In genomic region chr2:238286551-238286950, GRCh38 we compare ENCODE assay signal across 8 cellular contexts. TPM values are rescaled to one million over a fixed set of nuclear protein-coding genes. Genes with fewer than 3 reads are reported as not detected.
DNase-seq lines count a peak whose midpoint lies in the region; ATAC-seq, FAIRE-seq and TF ChIP-seq lines count a peak whose summit lies in the region.

No MANE protein-coding gene starts in this region.

- H3K36me3 ChIP-seq in HUES64 (ENCODE audit: insufficient read depth, low read length), result no peaks in the 10 kb centered on the region
- H3K36me3 ChIP-seq in ascending aorta, result no peaks in the 10 kb centered on the region
- H3K36me3 ChIP-seq in keratinocyte (ENCODE audit: control insufficient read depth in 2 of 2, extremely low read depth in 1 of 2, insufficient read depth in 2 of 2, low read length in 2 of 2), result peaks cover 0 to 5% of the 10 kb centered on the region in 2 experiments
- H3K36me3 ChIP-seq in subcutaneous abdominal adipose tissue (ENCODE audit: control insufficient read depth in 5 of 5, insufficient read depth in 5 of 5, low read length in 5 of 5), result no peaks in the 10 kb centered on the region

- H3K79me2 ChIP-seq in keratinocyte (ENCODE audit: control insufficient read depth, insufficient read depth, low read length), result peaks cover 19% of the 10 kb centered on the region

- H3K27ac ChIP-seq in HUES64 (ENCODE audit: low read depth, low read length) (peak overlapping the region; percentile 83; the same call in 1 of the 2 replicates), ascending aorta (peak overlapping the region; percentile 96 to 97), keratinocyte (ENCODE audit: control insufficient read depth, insufficient read depth, low read length) (peak overlapping the region; percentile 98), subcutaneous abdominal adipose tissue (ENCODE audit: low read depth, low read length) (peak overlapping the region; percentile 97)

- dilution Hi-C loops in keratinocyte (cut with MboI; ENCODE audit: extremely low pct_ligation_motif_present, low sequenced_read_pairs), result no loop called here

- H3K4me1 ChIP-seq in HUES64 (ENCODE audit: insufficient read depth, low read length), result peaks cover 37% of the 10 kb centered on the region
- peaks cover 18 to 36% of the 10 kb centered on the region in 2 donors for H3K4me1 ChIP-seq in ascending aorta
- H3K4me1 ChIP-seq in keratinocyte (ENCODE audit: control insufficient read depth, extremely low read depth, insufficient read depth, low read length), result peaks cover 54% of the 10 kb centered on the region
- H3K4me1 ChIP-seq in subcutaneous abdominal adipose tissue (ENCODE audit: control insufficient read depth in 5 of 5, insufficient read depth in 5 of 5, low read length in 5 of 5), result peaks cover 16 to 65% (median 60%) of the 10 kb centered on the region in 5 donors

- H3K27me3 ChIP-seq in HUES64 (ENCODE audit: insufficient read depth, low read length) (peaks cover 8% of the 10 kb centered on the region; the same call in 1 of the 2 replicates), ascending aorta (no peaks in the 10 kb centered on the region), keratinocyte (ENCODE audit: control insufficient read depth, extremely low read depth, insufficient read depth, low read length) (no peaks in the 10 kb centered on the region), subcutaneous abdominal adipose tissue (ENCODE audit: control insufficient read depth in 5 of 5, insufficient read depth in 4 of 5, low read length in 5 of 5) (no peaks in the 10 kb centered on the region)

- FAIRE-seq in keratinocyte (lab: Jason Lieb, UNC) (peak; percentile 48), frontal cortex (lab: Jason Lieb, UNC) (no peak)

- 92% methylated on average over 7 of the region's 7 CpGs for WGBS in HUES64

- H3K27me3 Mint-ChIP-seq in stimulated activated naive B cell treated with anti-CD40 and anti-IgM and Interleukin-4, amounts not matched to agents 10 μg/mL and 1 μg/mL and 100 μg/mL, for 72 hours, result no peaks in the 10 kb centered on the region

- H3K4me3 ChIP-seq in HUES64 (ENCODE audit: low read length), result no peak overlapping the region
- H3K4me3 ChIP-seq in ascending aorta, result peak overlapping the region; percentile 75 to 86
- H3K4me3 ChIP-seq in keratinocyte (ENCODE audit: control insufficient read depth in 2 of 3, extremely low read depth in 1 of 3, insufficient read depth in 2 of 3, low read depth in 1 of 3, low read length in 3 of 3), result peak overlapping the region in 2 of 3 experiments; percentile 74 to 80
- peak overlapping the region; percentile 82 to 97 (median 93) for H3K4me3 ChIP-seq in subcutaneous abdominal adipose tissue (ENCODE audit: low read depth in 1 of 5, low read length in 5 of 5)

- H4K20me1 ChIP-seq in keratinocyte (ENCODE audit: control insufficient read depth, extremely low read depth, insufficient read depth, low read length), result no peaks in the 10 kb centered on the region

- no peaks in the 10 kb centered on the region for H3K9me1 ChIP-seq in keratinocyte (ENCODE audit: control insufficient read depth, extremely low read depth, insufficient read depth, low read length)

- H3K9ac ChIP-seq in HUES64 (ENCODE audit: low read depth, low read length) (no peak overlapping the region), keratinocyte (ENCODE audit: control insufficient read depth, extremely low read depth, insufficient read depth, low read length) (peak overlapping the region; percentile 98), subcutaneous abdominal adipose tissue (ENCODE audit: low read length in 5 of 5) (peak overlapping the region in 4 of 5 donors; percentile 64 to 98 (median 86))

- ATAC-seq in stimulated activated naive B cell treated with anti-CD40 and anti-IgM and Interleukin-4, amounts not matched to agents 10 μg/mL and 1 μg/mL and 100 μg/mL, for 72 hours (replicated peaks), result no peak

- intact Hi-C loops in ascending aorta (cut with DNase I), result loop anchor here (2.0 to 5.0 kb wide), 2 partner anchors 44 to 118 kb away; partner anchors contain the start of gene HES6

- peaks cover 47 to 77% of the 10 kb centered on the region in 2 donors for H3K4me1 Mint-ChIP-seq in stimulated activated naive B cell treated with anti-CD40 and anti-IgM and Interleukin-4, amounts not matched to agents 10 μg/mL and 1 μg/mL and 100 μg/mL, for 72 hours

- TF ChIP-seq CTCF in ascending aorta (IDR thresholded peaks at IDR 0.05) (no peak), keratinocyte (optimal IDR thresholded peaks at IDR 0.05 in 1 of 3, IDR thresholded peaks at IDR 0.05 in 1 of 3, conservative IDR thresholded peaks at IDR 0.05 in 1 of 3; ENCODE audit: extremely low read depth in 1 of 3, insufficient read depth in 2 of 3, low read length in 3 of 3) (peak in 1 of 3 experiments; percentile 10)

- H3K4me2 ChIP-seq in keratinocyte (ENCODE audit: control insufficient read depth, extremely low read depth, insufficient read depth, low read depth, low read length), result peak overlapping the region; percentile 90

- no peak overlapping the region for H3K27ac Mint-ChIP-seq in stimulated activated naive B cell treated with anti-CD40 and anti-IgM and Interleukin-4, amounts not matched to agents 10 μg/mL and 1 μg/mL and 100 μg/mL, for 72 hours

- no peaks in the 10 kb centered on the region for H3K9me3 ChIP-seq in HUES64 (ENCODE audit: insufficient read depth, low read depth, low read length)
- no peaks in the 10 kb centered on the region for H3K9me3 ChIP-seq in ascending aorta
- H3K9me3 ChIP-seq in keratinocyte (ENCODE audit: control insufficient read depth, low read depth, low read length), result no peaks in the 10 kb centered on the region
- H3K9me3 ChIP-seq in subcutaneous abdominal adipose tissue (ENCODE audit: control insufficient read depth in 5 of 5, low read length in 5 of 5), result no peaks in the 10 kb centered on the region

- DNase-seq in AG20443 (ENCODE audit: low spot score), result peak; percentile 64
- DNase-seq in ascending aorta (ENCODE audit: low spot score in 2 of 2), result peak; percentile 56 to 94
- DNase-seq in keratinocyte (ENCODE audit: low read depth, low spot score), result no peak
- DNase-seq in frontal cortex (ENCODE audit: low spot score in 2 of 2), result no peak
- no peak for DNase-seq in stimulated activated naive B cell treated with anti-CD40 and anti-IgM and Interleukin-4, amounts not matched to agents 10 μg/mL and 1 μg/mL and 100 μg/mL, for 72 hours
- DNase-seq in central memory CD4-positive, alpha-beta T cell, result no peak

- H3K9me3 Mint-ChIP-seq in stimulated activated naive B cell treated with anti-CD40 and anti-IgM and Interleukin-4, amounts not matched to agents 10 μg/mL and 1 μg/mL and 100 μg/mL, for 72 hours, result no peaks in the 10 kb centered on the region

- no peak overlapping the region for H2AFZ ChIP-seq in keratinocyte (ENCODE audit: control insufficient read depth, low read length)

- H3K4me3 Mint-ChIP-seq in stimulated activated naive B cell treated with anti-CD40 and anti-IgM and Interleukin-4, amounts not matched to agents 10 μg/mL and 1 μg/mL and 100 μg/mL, for 72 hours, result no peak overlapping the region

- H3K36me3 Mint-ChIP-seq in stimulated activated naive B cell treated with anti-CD40 and anti-IgM and Interleukin-4, amounts not matched to agents 10 μg/mL and 1 μg/mL and 100 μg/mL, for 72 hours, result peaks cover 3 to 13% of the 10 kb centered on the region in 2 donors

RNA-seq across cellular contexts. Expression of gene PER2, which starts 1.9 kb away (rescaled TPM):
- polyA plus RNA-seq in HUES64 (2013, experiment 1 of 2), result 2.6 TPM
- 2.2 TPM for polyA plus RNA-seq in HUES64 (2013, experiment 2 of 2)
- total RNA-seq in ascending aorta (21.6 TPM), frontal cortex (5.3 TPM)
- polyA plus RNA-seq in keratinocyte, result 0.68 to 2.0 TPM (median 1.6 TPM) in 3 replicates
- polyA plus RNA-seq in keratinocyte (2011; ENCODE audit: low read depth), result 3.1 TPM
- 0.69 and 0.90 TPM in 2 replicates for polyA plus RNA-seq in keratinocyte (2011; cell fraction: cytosol; rRNA removed)
- polyA plus RNA-seq in keratinocyte (2011; cell fraction: nucleus; rRNA removed), result 4.1 and 5.4 TPM in 2 replicates
- polyA plus RNA-seq in keratinocyte (2012; ENCODE audit: low replicate concordance), result 1.9 and 2.4 TPM in 2 replicates
- polyA minus RNA-seq in keratinocyte, result 2.6 to 6.8 TPM (median 3.8 TPM) in 3 replicates
- 0.96 TPM for polyA minus RNA-seq in keratinocyte (2011; cell fraction: cytosol; rRNA and poly(A)+ RNA removed)
- polyA minus RNA-seq in keratinocyte (2011; cell fraction: nucleus; rRNA and poly(A)+ RNA removed), result 3.4 and 8.0 TPM in 2 replicates

RNA-seq across cellular contexts. Expression of gene TRAF3IP1, which starts 33.8 kb away (rescaled TPM):
- 7.8 TPM for polyA plus RNA-seq in HUES64 (2013, experiment 1 of 2)
- 8.4 TPM for polyA plus RNA-seq in HUES64 (2013, experiment 2 of 2)
- 6.1 TPM for total RNA-seq in ascending aorta
- 6.4 to 7.0 TPM (median 7.0 TPM) in 3 replicates for polyA plus RNA-seq in keratinocyte
- polyA plus RNA-seq in keratinocyte (2011; ENCODE audit: low read depth), result 32.3 TPM
- polyA plus RNA-seq in keratinocyte (2011; cell fraction: cytosol; rRNA removed), result 7.0 and 7.4 TPM in 2 replicates
- 11.4 and 12.1 TPM in 2 replicates for polyA plus RNA-seq in keratinocyte (2011; cell fraction: nucleus; rRNA removed)
- 9.2 and 16.0 TPM in 2 replicates for polyA plus RNA-seq in keratinocyte (2012; ENCODE audit: low replicate concordance)
- 6.4 to 28.3 TPM (median 14.0 TPM) in 3 replicates for polyA minus RNA-seq in keratinocyte
- 3.6 TPM for polyA minus RNA-seq in keratinocyte (2011; cell fraction: cytosol; rRNA and poly(A)+ RNA removed)
- 4.5 and 8.9 TPM in 2 replicates for polyA minus RNA-seq in keratinocyte (2011; cell fraction: nucleus; rRNA and poly(A)+ RNA removed)
- 13.5 TPM for total RNA-seq in frontal cortex

RNA-seq across cellular contexts. Expression of gene HES6, which starts 46.7 kb away (rescaled TPM):
- 29.8 TPM for polyA plus RNA-seq in HUES64 (2013, experiment 1 of 2)
- polyA plus RNA-seq in HUES64 (2013, experiment 2 of 2), result 37.0 TPM
- 117 TPM for total RNA-seq in ascending aorta
- polyA plus RNA-seq in keratinocyte, result 0.76 to 0.80 TPM (median 0.77 TPM) in 3 replicates
- 0.49 TPM for polyA plus RNA-seq in keratinocyte (2011; ENCODE audit: low read depth)
- 0.23 and 0.66 TPM in 2 replicates for polyA plus RNA-seq in keratinocyte (2011; cell fraction: cytosol; rRNA removed)
- polyA plus RNA-seq in keratinocyte (2011; cell fraction: nucleus; rRNA removed), result 0.90 and 1.2 TPM in 2 replicates
- 1.3 and 1.7 TPM in 2 replicates for polyA plus RNA-seq in keratinocyte (2012; ENCODE audit: low replicate concordance)
- polyA minus RNA-seq in keratinocyte, result 0.26 to 0.89 TPM in 2 of 3 replicates, not detected in the other
- not detected for polyA minus RNA-seq in keratinocyte (2011; cell fraction: cytosol; rRNA and poly(A)+ RNA removed)
- polyA minus RNA-seq in keratinocyte (2011; cell fraction: nucleus; rRNA and poly(A)+ RNA removed), result not detected in 2 replicates
- 67.7 TPM for total RNA-seq in frontal cortex

Comparison
In these comparisons a context has a peak if more than half of its experiments do, and no peak if none do; other contexts are left out.
1. DNase-seq: peak in AG20443 (single experiment) and ascending aorta (2 of 2); none in keratinocyte (single experiment), frontal cortex (0 of 2), stimulated activated naive B cell treated with anti-CD40 and anti-IgM and Interleukin-4, amounts not matched to agents 10 μg/mL and 1 μg/mL and 100 μg/mL, for 72 hours (single experiment) and central memory CD4-positive, alpha-beta T cell (single experiment).
2. Peak in every context shown above with its lines, with median percentiles within 50 percentile points of each other: H3K27ac ChIP-seq.